In genomic region chr19:49960980-49961379, GRCh38 we compare ENCODE assay signal across 12 cellular contexts. TPM values are rescaled to one million over a fixed set of nuclear protein-coding genes. Genes with fewer than 3 reads are reported as not detected.
DNase-seq lines count a peak whose midpoint lies in the region; ATAC-seq and TF ChIP-seq lines count a peak whose summit lies in the region.
"Not testable (repeated sequence)": the region's sequence is repeated elsewhere in the genome, so short reads cannot be mapped to it uniquely, and the experiment has no call there.
"Had no signal": no experiment of that assay in that cellular context is flagged by ENCODE, and none has a peak within 500 bp of the region (broad histone marks: within the 10 kb centered on the region; RNA-seq: fewer than 3 reads in every experiment).

Gene SIGLEC11 (minus strand): TSS chr19:49961172. CDS start chr19:49961081, 91 bp downstream.

- peaks cover 16% of the 10 kb centered on the region for H3K9me3 Mint-ChIP-seq in WTC11
- not testable (repeated sequence) for H3K9me3 Mint-ChIP-seq in stimulated activated effector memory CD8-positive, alpha-beta T cell treated with anti-CD3 and anti-CD28 coated beads, Interleukin-12 subunit alpha, Interleukin-12 subunit beta, amount 100 ng/mL, for 72 hours

- H3K27me3 Mint-ChIP-seq in WTC11 (ENCODE audit: low read depth) = not testable (repeated sequence)

- ATAC-seq in WTC11 (0 out of 2 replicates have a peak, but pooled peaks have one; percentile 14), Right ventricle myocardium inferior (peak; percentile 63), left ventricle myocardium superior (peak; percentile 75), right lobe of liver (peak; percentile 62 to 79 (median 76)), omental fat pad (ENCODE audit: low FRiP score) (peak; percentile 45), aorta (ENCODE audit: low FRiP score) (peak; percentile 19)
- peak; percentile 16 for ATAC-seq in stimulated activated effector memory CD8-positive, alpha-beta T cell treated with anti-CD3 and anti-CD28 coated beads, Interleukin-12 subunit alpha, Interleukin-12 subunit beta, amount 100 ng/mL, for 72 hours

- not testable (repeated sequence) for TF ChIP-seq POLR2A in right lobe of liver (IDR thresholded peaks at IDR 0.05)

- 10% methylated on average over 1 of the region's 10 CpGs for WGBS in right lobe of liver (ENCODE audit: insufficient coverage, low coverage, low lambda C conversion rate, missing lambda C conversion rate)
- 67 to 73% methylated on average over 5 of the region's 10 CpGs for WGBS in aorta, 2 donors

- H3K27ac ChIP-seq in right lobe of liver; aorta (ENCODE audit: low read depth in 1 of 2, low read length in 2 of 2): not testable (repeated sequence)

- not testable (repeated sequence) for H3K27ac Mint-ChIP-seq in WTC11; stimulated activated effector memory CD8-positive, alpha-beta T cell treated with anti-CD3 and anti-CD28 coated beads, Interleukin-12 subunit alpha, Interleukin-12 subunit beta, amount 100 ng/mL, for 72 hours

- not testable (repeated sequence) for H3K4me3 ChIP-seq in right lobe of liver; aorta (ENCODE audit: low read length in 2 of 2)

- H3K4me1 ChIP-seq in right lobe of liver; aorta (ENCODE audit: control insufficient read depth in 1 of 2, insufficient read depth in 2 of 2, low read length in 2 of 2): not testable (repeated sequence)

- not testable (repeated sequence) for H3K36me3 ChIP-seq in right lobe of liver; aorta (ENCODE audit: control insufficient read depth in 1 of 2, insufficient read depth in 2 of 2, low read length in 1 of 2)

- H3K27me3 ChIP-seq in right lobe of liver; aorta (ENCODE audit: control insufficient read depth in 1 of 2, insufficient read depth in 2 of 2, low read length in 1 of 2): not testable (repeated sequence)

- H3K4me1 Mint-ChIP-seq in WTC11 = peaks cover 23% of the 10 kb centered on the region
- not testable (repeated sequence) for H3K4me1 Mint-ChIP-seq in stimulated activated effector memory CD8-positive, alpha-beta T cell treated with anti-CD3 and anti-CD28 coated beads, Interleukin-12 subunit alpha, Interleukin-12 subunit beta, amount 100 ng/mL, for 72 hours

- not testable (repeated sequence) for H3K4me3 Mint-ChIP-seq in WTC11; stimulated activated effector memory CD8-positive, alpha-beta T cell treated with anti-CD3 and anti-CD28 coated beads, Interleukin-12 subunit alpha, Interleukin-12 subunit beta, amount 100 ng/mL, for 72 hours

- H3K36me3 Mint-ChIP-seq in WTC11; stimulated activated effector memory CD8-positive, alpha-beta T cell treated with anti-CD3 and anti-CD28 coated beads, Interleukin-12 subunit alpha, Interleukin-12 subunit beta, amount 100 ng/mL, for 72 hours: not testable (repeated sequence)

- TF ChIP-seq CTCF in WTC11 (IDR thresholded peaks at IDR 0.05); right lobe of liver (IDR thresholded peaks at IDR 0.05); omental fat pad (IDR thresholded peaks at IDR 0.05): not testable (repeated sequence)

- CTCF ChIA-PET in WTC11 (lab: Charles Lee) = not testable (repeated sequence)

- not testable (repeated sequence) for H3K9me3 ChIP-seq in right lobe of liver; aorta (ENCODE audit: control insufficient read depth, low read length)

- POLR2A ChIA-PET in WTC11 (lab: Charles Lee) = not testable (repeated sequence)

- intact Hi-C loops in Right ventricle myocardium inferior (cut with DNase I); left ventricle myocardium superior (cut with micrococcal nuclease); right lobe of liver (cut with DNase I); aorta (cut with DNase I): not testable (repeated sequence)

- peak; percentile 43 for DNase-seq in MV-4-11 (lab: John Stamatoyannopoulos, UW)
- DNase-seq in WTC11 (ENCODE audit: low spot score); left ventricle myocardium superior; right lobe of liver; omental fat pad (ENCODE audit: low spot score); stimulated activated effector memory CD8-positive, alpha-beta T cell treated with anti-CD3 and anti-CD28 coated beads, Interleukin-12 subunit alpha, Interleukin-12 subunit beta, amount 100 ng/mL, for 72 hours (ENCODE audit: low spot score in 2 of 2); aorta: not testable (repeated sequence)
- peak; percentile 50 for DNase-seq in Right ventricle myocardium inferior (ENCODE audit: missing footprints)

RNA-seq across cellular contexts. Expression of gene SIGLEC11, which starts in this region (rescaled TPM):
- total RNA-seq in WTC11 (2021) (not detected in 3 replicates), Right ventricle myocardium inferior (0.60 TPM), left ventricle myocardium superior (0.59 TPM), right lobe of liver (1 to 10 TPM in 5 of 6 experiments, under 1 TPM in 1; 0.74 to 3.0 (median 1.7) TPM), omental fat pad (1 to 10 TPM; 1.7 to 9.0 (median 5.1) TPM), aorta (1 to 10 TPM; 1.8 to 3.1 TPM)
- polyA plus RNA-seq in aorta = 1 to 10 TPM in 1 of 2 donors, under 1 TPM in 1; 0.82 to 1.4 TPM
- total RNA-seq: A673; CD4-positive, CD25-positive, alpha-beta regulatory T cell; H9 had no signal
- polyA plus RNA-seq: BJ; CD4-positive, CD25-positive, alpha-beta regulatory T cell had no signal

Comparison
In these comparisons a context has a peak if more than half of its experiments do, and no peak if none do; other contexts are left out.
1. Peak in ATAC-seq in WTC11; RNA of the gene not detected or under 1 TPM.
2. Peak in DNase-seq and ATAC-seq in Right ventricle myocardium inferior; RNA of the gene not detected or under 1 TPM.
3. Peak in ATAC-seq in left ventricle myocardium superior; RNA of the gene not detected or under 1 TPM.
4. ATAC-seq: peak in every context shown above with its lines; median percentile 76 in right lobe of liver; 75 in left ventricle myocardium superior; 63 in Right ventricle myocardium inferior; 45 in omental fat pad; 19 in aorta; 16 in stimulated activated effector memory CD8-positive, alpha-beta T cell treated with anti-CD3 and anti-CD28 coated beads, Interleukin-12 subunit alpha, Interleukin-12 subunit beta, amount 100 ng/mL, for 72 hours; 14 in WTC11.